Comparison of ENCODE assay signal across 16 cellular contexts in genomic region chr1:14511856-14512585, GRCh38.
DNase-seq lines count a peak whose midpoint lies in the region; ATAC-seq and TF ChIP-seq lines count a peak whose summit lies in the region.
"Had no signal": no experiment of that assay in that cellular context is flagged by ENCODE, and none has a peak within 500 bp of the region (broad histone marks: within the 10 kb centered on the region; RNA-seq: fewer than 3 reads in every experiment).

No MANE protein-coding gene starts in this region.

- H4K91ac ChIP-seq in H9 (ENCODE audit: insufficient read length, low read depth, low read length), result no peak overlapping the region

- ATAC-seq in HG03135 (IDR thresholded peaks at IDR 0.05; ENCODE audit: unreplicated experiment), result no peak
- ATAC-seq in GM18520 (IDR thresholded peaks at IDR 0.05; ENCODE audit: unreplicated experiment), result no peak

- H2BK5ac ChIP-seq in H9 (ENCODE audit: insufficient read length, low read length), result no peak overlapping the region

- no peaks in the 10 kb centered on the region for H4K20me1 ChIP-seq in H9 (ENCODE audit: control insufficient read depth, insufficient read depth, insufficient read length)

- H3T11ph ChIP-seq in H9 (ENCODE audit: low read length), result no peak overlapping the region

- H3K79me1 ChIP-seq in H9 (ENCODE audit: insufficient read depth, low read depth, low read length, poor library complexity, severe bottlenecking), result no peaks in the 10 kb centered on the region

- no peaks in the 10 kb centered on the region for H3K36me3 Mint-ChIP-seq in H9 (ENCODE audit: insufficient read depth in 1 of 3, low read depth in 3 of 3)

- H3K27me3 ChIP-seq in H9 (ENCODE audit: insufficient read depth, low read length), result no peaks in the 10 kb centered on the region

- H2BK20ac ChIP-seq in H9 (ENCODE audit: low read depth, low read length, poor library complexity, severe bottlenecking), result no peak overlapping the region

- no peak overlapping the region for H3K23ac ChIP-seq in H9 (ENCODE audit: insufficient read length, low read depth, low read length)

- H3K4me3 ChIP-seq in coronary artery (no peak overlapping the region), retinal pigment epithelial cell (ENCODE audit: low read length) (no peak overlapping the region)
- H3K4me3 ChIP-seq: HAP-1 had no signal

- peaks cover 30 to 39% of the 10 kb centered on the region in 2 experiments for H3K4me1 Mint-ChIP-seq in H9
- H3K4me1 Mint-ChIP-seq: B cell had no signal

- no peak overlapping the region for H4K8ac ChIP-seq in H9 (replicated peaks; ENCODE audit: insufficient read length, low read depth, low read length)

- H3K9me3 Mint-ChIP-seq in H9, result no peaks in the 10 kb centered on the region; a peak in 1 of 5 replicates
- H3K9me3 Mint-ChIP-seq: CD4-positive, alpha-beta T cell had no signal

- no CpG with 5 or more reads among the region's 13 CpGs for WGBS in H9 (ENCODE audit: extremely low coverage, insufficient read length, low lambda C conversion rate)

- peaks cover 8% of the 10 kb centered on the region for H3K27me3 Mint-ChIP-seq in H9 (ENCODE audit: low read depth)

- no peak overlapping the region for H2BK12ac ChIP-seq in H9 (ENCODE audit: insufficient read length, low read depth, low read length)

- no peaks in the 10 kb centered on the region for H3K9me3 ChIP-seq in H9 (ENCODE audit: control insufficient read depth, low read depth, low read length)
- H3K9me3 ChIP-seq: HAP-1 had no signal

- H3K79me2 ChIP-seq in H9 (ENCODE audit: insufficient read depth, low read length), result no peaks in the 10 kb centered on the region

- H3K9ac ChIP-seq in H9 (ENCODE audit: extremely low read depth, insufficient read length, low read length), result no peak overlapping the region

- H3K27ac ChIP-seq in H9 (ENCODE audit: insufficient read length, low read depth, low read length) (no peak overlapping the region), coronary artery (peak overlapping the region in 1 of 2 donors; percentile 8), caudate nucleus (ENCODE audit: low read depth, low read length) (no peak overlapping the region)

- no peak overlapping the region for H2AFZ ChIP-seq in H9 (ENCODE audit: low read length)

- H2BK15ac ChIP-seq in H9 (ENCODE audit: low read depth, low read length), result no peak overlapping the region

- no peaks in the 10 kb centered on the region for H3K23me2 ChIP-seq in H9 (ENCODE audit: insufficient read length, low read depth, low read length, poor library complexity, severe bottlenecking)

- H2BK120ac ChIP-seq in H9 (ENCODE audit: low read depth, low read length, poor library complexity, severe bottlenecking), result no peak overlapping the region

- H3K14ac ChIP-seq in H9 (ENCODE audit: insufficient read depth, low read length), result no peak overlapping the region

- H3K4me1 ChIP-seq in H9 (ENCODE audit: insufficient read depth, low read length), result no peaks in the 10 kb centered on the region

- no peak overlapping the region for H4K5ac ChIP-seq in H9 (ENCODE audit: insufficient read length, low read depth, low read length)

- H3K18ac ChIP-seq in H9 (ENCODE audit: insufficient read length, low read depth, low read length), result no peak overlapping the region

- peak overlapping the region in 2 of 3 experiments; percentile 33 to 59; a peak in 2 of 7 replicates for H3K27ac Mint-ChIP-seq in H9
- H3K27ac Mint-ChIP-seq: B cell; CD4-positive, alpha-beta T cell had no signal

- no peak overlapping the region for H3K4me2 ChIP-seq in H9 (ENCODE audit: insufficient read depth, insufficient read length, low read length)

- TF ChIP-seq CTCF in H9 (conservative IDR thresholded peaks at IDR 0.05), result no peak
- no peak for TF ChIP-seq CTCF in coronary artery (IDR thresholded peaks at IDR 0.05)
- peak; percentile 3 for TF ChIP-seq CTCF in retinal pigment epithelial cell (conservative IDR thresholded peaks at IDR 0.05; ENCODE audit: low read depth, low read length)

- H2AK5ac ChIP-seq in H9 (ENCODE audit: insufficient read length, low read length), result no peak overlapping the region

- no peak overlapping the region for H3K4ac ChIP-seq in H9 (ENCODE audit: low read depth, low read length)

- no peak overlapping the region; a peak in 1 of 5 replicates for H3K4me3 Mint-ChIP-seq in H9
- H3K4me3 Mint-ChIP-seq: B cell; CD4-positive, alpha-beta T cell had no signal

- no peak overlapping the region for H3K56ac ChIP-seq in H9 (ENCODE audit: insufficient read length, low read depth, low read length)

- DNase-seq in H9, result no peak
- peak; percentile 58 for DNase-seq in coronary artery (ENCODE audit: low spot score)
- peak; percentile 65 for DNase-seq in left kidney (ENCODE audit: low read depth, low spot score)
- DNase-seq in retinal pigment epithelial cell (ENCODE audit: low read depth), result no peak
- no peak for DNase-seq in anterior cingulate cortex (lab: John Stamatoyannopoulos, UW)
- no peak for DNase-seq in caudate nucleus (lab: John Stamatoyannopoulos, UW)
- DNase-seq: ACHN; C1 segment of cervical spinal cord; Calu3; CD4-positive, alpha-beta T cell; DMS 273 treated with DMSO at 0.1 percent for 48 hours; GOT3 had no signal

Comparison
In these comparisons a context has a peak if more than half of its experiments do, and no peak if none do; other contexts are left out.
1. DNase-seq: peak in coronary artery (single experiment) and left kidney (single experiment); none in H9 (single experiment), retinal pigment epithelial cell (single experiment), anterior cingulate cortex (0 of 58) and caudate nucleus (0 of 61).